ENCODE assay signal across 16 cellular contexts in the genomic region with DNA sequence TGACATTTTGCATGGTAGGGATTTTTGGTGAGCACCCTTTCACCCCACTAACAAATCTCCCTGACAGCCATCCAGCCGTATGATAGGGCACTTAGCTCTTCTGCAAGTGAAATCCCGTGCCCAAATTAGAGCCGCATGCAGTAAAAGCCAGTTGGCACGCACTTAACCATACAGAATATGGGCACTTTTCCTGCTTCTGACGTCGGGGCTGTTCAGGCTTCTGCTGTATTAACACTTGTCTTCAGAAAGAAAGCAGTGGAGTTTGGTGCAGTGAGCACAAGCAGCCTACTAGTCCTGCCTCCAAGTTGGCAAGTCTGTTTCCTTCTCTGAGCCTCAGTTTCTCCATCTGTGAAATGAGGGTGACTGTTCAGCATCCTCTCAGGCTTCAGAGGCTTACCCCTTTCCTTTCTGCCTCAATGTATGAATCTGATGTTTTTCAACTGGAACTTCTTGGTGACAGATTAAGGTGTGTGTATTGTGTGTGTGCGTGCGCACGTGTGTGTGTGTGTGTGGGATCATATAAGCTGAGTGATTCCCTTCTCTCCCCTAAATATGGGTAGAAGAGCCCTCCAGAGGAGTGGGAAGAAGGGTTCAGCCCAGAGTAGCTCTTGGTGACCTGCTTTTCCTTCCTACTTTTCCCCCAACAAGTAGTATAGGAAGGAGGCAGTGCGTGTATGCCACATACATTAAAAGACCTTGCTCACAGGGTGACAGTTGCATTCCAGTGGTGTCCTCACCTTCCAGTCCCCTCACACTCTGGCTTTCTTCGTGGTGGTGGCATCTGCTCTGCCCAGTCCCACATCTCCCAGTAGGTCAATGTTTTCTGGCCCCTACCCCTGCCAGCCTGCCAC. TPM values are rescaled to one million over a fixed set of nuclear protein-coding genes. Genes with fewer than 3 reads are reported as not detected.
DNase-seq lines count a peak whose midpoint lies in the region; ATAC-seq, FAIRE-seq and TF ChIP-seq lines count a peak whose summit lies in the region.
"Had no signal": no experiment of that assay in that cellular context is flagged by ENCODE, and none has a peak within 500 bp of the region (broad histone marks: within the 10 kb centered on the region; RNA-seq: fewer than 3 reads in every experiment).

No MANE protein-coding gene starts in this region.

- CTCF ChIA-PET in HepG2 (lab: Yijun Ruan, JAX; ENCODE audit: low intra/inter-chr PET ratio, low total read pairs), result interaction anchor here (0.5 kb wide), 1 partner anchor 78 kb away, joined by 4 read pairs; no protein-coding TSS in a partner anchor

- no peak for TF ChIP-seq RAD21 in HepG2 (CRISPR knock-in tag; IDR thresholded peaks at IDR 0.05)

- peaks cover 89% of the 10 kb centered on the region for H3K79me2 ChIP-seq in HepG2 (ENCODE audit: insufficient read depth, low read length)

- intact Hi-C loops in HepG2 (cut with micrococcal nuclease; ENCODE audit: unreplicated experiment) (loop anchor here (1.0 kb wide), 1 partner anchor 9 kb away; no protein-coding TSS in a partner anchor), right lobe of liver (cut with DNase I) (no loop called here)

- H3K4me3 ChIP-seq in HepG2 (replicated peaks in 1 of 3; ENCODE audit: insufficient read depth in 1 of 3, low read depth in 2 of 3, low read length in 3 of 3) (no peak overlapping the region), right lobe of liver (no peak overlapping the region), SK-N-MC (peak overlapping the region; percentile 61)
- H3K4me3 ChIP-seq: mucosa of descending colon, pancreas had no signal

- no TSS peak for BruUV-seq in HepG2 (replicated peaks; lab: Mats Ljungman, UMichigan)

- TF ChIP-seq EP300 in HepG2 (IDR thresholded peaks at IDR 0.05; ENCODE audit: low read depth in 2 of 2, low read length in 2 of 2), result no peak
- TF ChIP-seq EP300 in HepG2 (CRISPR knock-in tag; IDR thresholded peaks at IDR 0.05; ENCODE audit: borderline replicate concordance), result no peak

- H4K20me1 ChIP-seq in HepG2 (ENCODE audit: insufficient read depth, low read length), result peaks cover 26% of the 10 kb centered on the region

- H3K9me3 ChIP-seq in HepG2 (ENCODE audit: low read length), result no peaks in the 10 kb centered on the region
- no peaks in the 10 kb centered on the region for H3K9me3 ChIP-seq in right lobe of liver
- H3K9me3 ChIP-seq in SK-N-MC (ENCODE audit: low read depth, low read length), result no peaks in the 10 kb centered on the region
- H3K9me3 ChIP-seq: mucosa of descending colon, pancreas had no signal

- DNase-seq in HepG2 (ENCODE audit: low spot score), result no peak
- no peak for DNase-seq in right lobe of liver
- DNase-seq in SK-N-MC (ENCODE audit: low read depth, low spot score), result no peak
- peak; percentile 71 for DNase-seq in fibroblast of peridontal ligament (ENCODE audit: extremely low read depth)
- DNase-seq in ureter (ENCODE audit: low spot score), result peak; percentile 10
- no peak for DNase-seq in NCI-H1436 (lab: John Stamatoyannopoulos, UW)
- DNase-seq in activated naive CD4-positive, alpha-beta T cell treated with anti-CD3 and anti-CD28 coated beads, Interleukin-2, amount 50 U/mL, for 16 hours, result no peak
- no peak for DNase-seq in NCI-H146 (lab: John Stamatoyannopoulos, UW)
- DNase-seq: activated CD4-positive, CD25-positive, alpha-beta regulatory T cell; activated naive CD4-positive, alpha-beta T cell treated with Interleukin-2 at 50 U/mL for 16 hours; NCI-H2029; NCI-H748 treated with DMSO at 0.1 percent for 48 hours had no signal

- H3K36me3 ChIP-seq in HepG2 (replicated peaks in 1 of 2; ENCODE audit: control insufficient read depth in 1 of 2, insufficient read depth in 2 of 2, low read length in 2 of 2) (peaks cover 18 to 54% of the 10 kb centered on the region in 2 experiments), right lobe of liver (no peaks in the 10 kb centered on the region), SK-N-MC (ENCODE audit: insufficient read depth, low read length) (peaks cover 59% of the 10 kb centered on the region)
- H3K36me3 ChIP-seq: pancreas had no signal

- TF ChIP-seq CTCF in HepG2 (CRISPR knock-in tag; IDR thresholded peaks at IDR 0.05), result no peak
- no peak for TF ChIP-seq CTCF in right lobe of liver (IDR thresholded peaks at IDR 0.05)

- ATAC-seq in HepG2 (no peak; the same call in 2 of the 3 replicates), right lobe of liver (no peak)

- H3K4me1 ChIP-seq in HepG2 (ENCODE audit: insufficient read depth, low read length) (peaks cover 92% of the 10 kb centered on the region), right lobe of liver (peaks cover 0 to 8% (median 0%) of the 10 kb centered on the region in 4 donors)
- H3K4me1 ChIP-seq: pancreas had no signal

- 0 out of 4 replicates have a peak, but pooled peaks of 1 of the 2 experiments have one; percentile 19 for TF ChIP-seq POLR2A in HepG2 (IDR thresholded peaks at IDR 0.05; ENCODE audit: insufficient read depth in 1 of 2, low read depth in 2 of 2, low read length in 2 of 2)
- no peak for TF ChIP-seq POLR2A in right lobe of liver (IDR thresholded peaks at IDR 0.05)

- H3K4me2 ChIP-seq in HepG2 (ENCODE audit: low read depth, low read length), result no peak overlapping the region

- 85% methylated on average over 11 of the region's 11 CpGs for whole genome bisulfite sequencing in HepG2 (ENCODE audit: low lambda C conversion rate)
- WGBS in right lobe of liver (ENCODE audit: insufficient coverage, low coverage, low lambda C conversion rate, missing lambda C conversion rate), result 42% methylated on average over 8 of the region's 11 CpGs

- H3K27ac ChIP-seq in HepG2 (ENCODE audit: extremely low read length, insufficient read depth, low read length), result peak overlapping the region; percentile 34
- no peak overlapping the region for H3K27ac ChIP-seq in right lobe of liver
- H3K27ac ChIP-seq in SK-N-MC, result peak overlapping the region; percentile 89
- H3K27ac ChIP-seq: pancreas had no signal

- in situ Hi-C loops in HepG2 (cut with HindIII; ENCODE audit: extremely low pct_ligation_motif_present, low pct_unique_long_range_greater_than_20kb), result no loop called here

- no peak for FAIRE-seq in HepG2 (lab: Jason Lieb, UNC)
- FAIRE-seq: D721Med, pancreas had no signal

- POLR2A ChIA-PET in HepG2 (lab: Yijun Ruan, JAX), result interaction anchor here (1.0 to 6.3 kb wide), 7 partner anchors 9 to 86 kb away, joined by 3 to 38 read pairs (median 4); a partner anchor contains a TSS

- no peaks in the 10 kb centered on the region for H3K27me3 ChIP-seq in HepG2 (ENCODE audit: control insufficient read depth in 1 of 2, insufficient read depth in 2 of 2, low read length in 2 of 2)
- peaks cover 0 to 26% of the 10 kb centered on the region in 2 donors for H3K27me3 ChIP-seq in right lobe of liver

- no peak overlapping the region for H2AFZ ChIP-seq in HepG2 (ENCODE audit: low read length)

- H3K9ac ChIP-seq in HepG2 (ENCODE audit: insufficient read depth, low read depth, low read length) (no peak overlapping the region), SK-N-MC (ENCODE audit: insufficient read length) (peak overlapping the region; percentile 1)

RNA-seq across cellular contexts. Expression of a gene that starts 19.0 kb away (rescaled TPM):
- total RNA-seq in HepG2 (2016; rRNA removed; fragmentation: Illumina TruSeq; extraction: Trizol), result 75.1 and 116 TPM in 2 replicates
- 9.9 and 10.7 TPM in 2 replicates for total RNA-seq in HepG2 (2016; cell fraction: cytosol; rRNA removed; fragmentation: Illumina TruSeq; extraction: Trizol; ENCODE audit: low read depth)
- total RNA-seq in HepG2 (2016; cell fraction: insoluble cytoplasmic fraction; rRNA removed; fragmentation: Illumina TruSeq; extraction: Trizol), result 72.3 and 98.1 TPM in 2 replicates
- total RNA-seq in HepG2 (2016; cell fraction: membrane; rRNA removed; fragmentation: Illumina TruSeq; extraction: Trizol), result 48.4 and 51.3 TPM in 2 replicates
- 85.9 and 101 TPM in 2 replicates for total RNA-seq in HepG2 (2016; cell fraction: nucleus; rRNA removed; fragmentation: Illumina TruSeq; extraction: Trizol)
- polyA plus RNA-seq in HepG2 (2011; rRNA removed), result 29.0 and 29.7 TPM in 2 replicates
- polyA plus RNA-seq in HepG2 (2011; cell fraction: cytosol; rRNA removed), result 20.8 and 22.5 TPM in 2 replicates
- 55.5 and 77.0 TPM in 2 replicates for polyA plus RNA-seq in HepG2 (2011; cell fraction: nucleus; rRNA removed)
- 38.7 and 44.9 TPM in 2 replicates for polyA plus RNA-seq in HepG2 (2012)
- 5.3 and 5.9 TPM in 2 replicates for polyA plus RNA-seq in HepG2 (2016; cell fraction: cytosol; fragmentation: Illumina TruSeq; extraction: Trizol; ENCODE audit: low read depth)
- polyA plus RNA-seq in HepG2 (2016; cell fraction: insoluble cytoplasmic fraction; fragmentation: Illumina TruSeq; extraction: Trizol; ENCODE audit: low read depth), result 74.2 and 94.4 TPM in 2 replicates
- polyA plus RNA-seq in HepG2 (2016; cell fraction: membrane; fragmentation: Illumina TruSeq; extraction: Trizol; ENCODE audit: low read depth), result 16.6 and 19.1 TPM in 2 replicates
- polyA plus RNA-seq in HepG2 (2016; cell fraction: nucleus; fragmentation: Illumina TruSeq; extraction: Trizol; ENCODE audit: insufficient read depth, low read depth), result 92.5 and 99.5 TPM in 2 replicates
- 12.9 and 68.2 TPM in 2 replicates for polyA minus RNA-seq in HepG2 (2011; rRNA and poly(A)+ RNA removed; ENCODE audit: low replicate concordance)
- polyA minus RNA-seq in HepG2 (2011; cell fraction: cytosol; rRNA and poly(A)+ RNA removed), result 68.9 and 72.7 TPM in 2 replicates
- polyA minus RNA-seq in HepG2 (2011; cell fraction: nucleus; rRNA and poly(A)+ RNA removed), result 66.3 and 72.9 TPM in 2 replicates
- total RNA-seq in right lobe of liver, result under 1 TPM in 1 of 6 experiments, not detected in 5; 0.56 TPM
- not detected for total RNA-seq in ureter

RNA-seq across cellular contexts. Expression of a gene that starts 47.8 kb away (rescaled TPM):
- total RNA-seq in HepG2 (2016; rRNA removed; fragmentation: Illumina TruSeq; extraction: Trizol) (0.73 TPM in 1 of 2 replicates, not detected in the other), right lobe of liver (not detected), ureter (not detected)
- total RNA-seq in HepG2 (2016; cell fraction: cytosol; rRNA removed; fragmentation: Illumina TruSeq; extraction: Trizol; ENCODE audit: low read depth), result 0.71 and 1.1 TPM in 2 replicates
- total RNA-seq in HepG2 (2016; cell fraction: insoluble cytoplasmic fraction; rRNA removed; fragmentation: Illumina TruSeq; extraction: Trizol), result 0.39 and 0.52 TPM in 2 replicates
- total RNA-seq in HepG2 (2016; cell fraction: membrane; rRNA removed; fragmentation: Illumina TruSeq; extraction: Trizol), result 0.38 and 0.46 TPM in 2 replicates
- total RNA-seq in HepG2 (2016; cell fraction: nucleus; rRNA removed; fragmentation: Illumina TruSeq; extraction: Trizol), result not detected in 2 replicates
- polyA plus RNA-seq in HepG2 (2011; rRNA removed), result 0.55 and 0.70 TPM in 2 replicates
- polyA plus RNA-seq in HepG2 (2011; cell fraction: cytosol; rRNA removed), result 0.20 TPM in 1 of 2 replicates, not detected in the other
- polyA plus RNA-seq in HepG2 (2011; cell fraction: nucleus; rRNA removed), result not detected in 2 replicates
- 0.56 TPM in 1 of 2 replicates, not detected in the other for polyA plus RNA-seq in HepG2 (2012)
- 1.2 and 2.0 TPM in 2 replicates for polyA plus RNA-seq in HepG2 (2016; cell fraction: cytosol; fragmentation: Illumina TruSeq; extraction: Trizol; ENCODE audit: low read depth)
- 0.86 TPM in 1 of 2 replicates, not detected in the other for polyA plus RNA-seq in HepG2 (2016; cell fraction: insoluble cytoplasmic fraction; fragmentation: Illumina TruSeq; extraction: Trizol; ENCODE audit: low read depth)
- polyA plus RNA-seq in HepG2 (2016; cell fraction: membrane; fragmentation: Illumina TruSeq; extraction: Trizol; ENCODE audit: low read depth), result 0.58 and 0.61 TPM in 2 replicates
- polyA plus RNA-seq in HepG2 (2016; cell fraction: nucleus; fragmentation: Illumina TruSeq; extraction: Trizol; ENCODE audit: insufficient read depth, low read depth), result not detected in 2 replicates
- polyA minus RNA-seq in HepG2 (2011; rRNA and poly(A)+ RNA removed; ENCODE audit: low replicate concordance), result not detected in 2 replicates
- not detected in 2 replicates for polyA minus RNA-seq in HepG2 (2011; cell fraction: cytosol; rRNA and poly(A)+ RNA removed)
- not detected in 2 replicates for polyA minus RNA-seq in HepG2 (2011; cell fraction: nucleus; rRNA and poly(A)+ RNA removed)
- total RNA-seq: dermis microvascular lymphatic vessel endothelial cell, mucosa of descending colon, pancreas had no signal
- polyA plus RNA-seq: pancreas had no signal

Comparison
In these comparisons a context has a peak if more than half of its experiments do, and no peak if none do; other contexts are left out.
1. H3K27ac ChIP-seq: peak in HepG2 (single experiment) and SK-N-MC (single experiment); none in right lobe of liver (0 of 3).
2. RNA of a gene that starts 19.0 kb away (total RNA-seq): 9.9 to 116 TPM in HepG2; 0.56 TPM in right lobe of liver and not detected in ureter (single experiment); every median in the first group is over 4 times any median in the second.
3. DNase-seq: peak in fibroblast of peridontal ligament (single experiment) and ureter (single experiment); none in HepG2 (single experiment), right lobe of liver (0 of 3), SK-N-MC (single experiment), NCI-H1436 (single experiment), activated naive CD4-positive, alpha-beta T cell treated with anti-CD3 and anti-CD28 coated beads, Interleukin-2, amount 50 U/mL, for 16 hours (single experiment) and NCI-H146 (single experiment).